12 cellular contexts compared by ENCODE assay signal in genomic region chr1:50422675-50422945, GRCh38. TPM values are rescaled to one million over a fixed set of nuclear protein-coding genes. Genes with fewer than 3 reads are reported as not detected.
DNase-seq lines count a peak whose midpoint lies in the region; ATAC-seq and TF ChIP-seq lines count a peak whose summit lies in the region.
"Had no signal": no experiment of that assay in that cellular context is flagged by ENCODE, and none has a peak within 500 bp of the region (broad histone marks: within the 10 kb centered on the region; RNA-seq: fewer than 3 reads in every experiment).

No MANE protein-coding gene starts in this region.

- no peak for TF ChIP-seq CTCF in CD8-positive, alpha-beta T cell (IDR thresholded peaks at IDR 0.05)

- H3K4me1 Mint-ChIP-seq in CD8-positive, alpha-beta T cell (ENCODE audit: low read depth): peaks cover 53% of the 10 kb centered on the region
- peaks cover 42% of the 10 kb centered on the region for H3K4me1 Mint-ChIP-seq in central memory CD8-positive, alpha-beta T cell
- H3K4me1 Mint-ChIP-seq in naive thymus-derived CD4-positive, alpha-beta T cell: peaks cover 33 to 69% (median 50%) of the 10 kb centered on the region in 7 donors

- no peaks in the 10 kb centered on the region for H3K36me3 ChIP-seq in CD8-positive, alpha-beta T cell (ENCODE audit: insufficient read depth, low read length)
- no peaks in the 10 kb centered on the region for H3K36me3 ChIP-seq in HUES48 (ENCODE audit: control insufficient read depth, insufficient read depth, low read length)
- H3K36me3 ChIP-seq in naive thymus-derived CD4-positive, alpha-beta T cell (ENCODE audit: control insufficient read depth in 2 of 3, insufficient read depth in 3 of 3, low read length in 3 of 3): no peaks in the 10 kb centered on the region

- DNase-seq in CD8-positive, alpha-beta T cell: no peak
- no peak for DNase-seq in central memory CD8-positive, alpha-beta T cell (ENCODE audit: low spot score in 2 of 2)
- DNase-seq in naive thymus-derived CD4-positive, alpha-beta T cell: peak in 1 of 9 donors; percentile 24
- DNase-seq in NCI-H2107 treated with DMSO at 0.1 percent for 48 hours (lab: John Stamatoyannopoulos, UW; ENCODE audit: unreplicated experiment): no peak
- DNase-seq in SIG-M5 (lab: John Stamatoyannopoulos, UW): no peak
- DNase-seq: body of pancreas had no signal

- H3K36me3 Mint-ChIP-seq in CD8-positive, alpha-beta T cell: peaks cover 2% of the 10 kb centered on the region
- H3K36me3 Mint-ChIP-seq in central memory CD8-positive, alpha-beta T cell (ENCODE audit: insufficient read depth): peaks cover 2% of the 10 kb centered on the region
- peaks cover 0 to 8% (median 0%) of the 10 kb centered on the region in 5 donors for H3K36me3 Mint-ChIP-seq in naive thymus-derived CD4-positive, alpha-beta T cell

- CTCF ChIA-PET in CD8-positive, alpha-beta T cell (lab: Charles Lee): no interaction called here
- CTCF ChIA-PET in naive thymus-derived CD4-positive, alpha-beta T cell (lab: Charles Lee): no interaction called here

- no peak overlapping the region for H3K27ac Mint-ChIP-seq in CD8-positive, alpha-beta T cell
- no peak overlapping the region for H3K27ac Mint-ChIP-seq in central memory CD8-positive, alpha-beta T cell (ENCODE audit: low read depth)
- peak overlapping the region in 1 of 9 donors; percentile 59 for H3K27ac Mint-ChIP-seq in naive thymus-derived CD4-positive, alpha-beta T cell

- no peak overlapping the region for H3K9ac ChIP-seq in HUES48 (ENCODE audit: low read depth, low read length)

- no peak for ATAC-seq in CD8-positive, alpha-beta T cell
- ATAC-seq in central memory CD8-positive, alpha-beta T cell (replicated peaks; ENCODE audit: extremely low read depth, poor library complexity, severe bottlenecking): no peak
- ATAC-seq in naive thymus-derived CD4-positive, alpha-beta T cell: no peak
- ATAC-seq in HG03025 (IDR thresholded peaks at IDR 0.05; ENCODE audit: low FRiP score, unreplicated experiment) (no peak), HG02973 (IDR thresholded peaks at IDR 0.05; ENCODE audit: unreplicated experiment) (no peak)
- ATAC-seq: body of pancreas, left lobe of liver had no signal

- H3K9me3 ChIP-seq in CD8-positive, alpha-beta T cell (ENCODE audit: low read length): no peaks in the 10 kb centered on the region
- H3K9me3 ChIP-seq in HUES48 (ENCODE audit: control insufficient read depth, insufficient read depth, low read length): no peaks in the 10 kb centered on the region
- H3K9me3 ChIP-seq in naive thymus-derived CD4-positive, alpha-beta T cell (ENCODE audit: control insufficient read depth in 2 of 3, low read length in 3 of 3): no peaks in the 10 kb centered on the region
- H3K9me3 ChIP-seq: body of pancreas had no signal

- H3K4me3 ChIP-seq in CD8-positive, alpha-beta T cell (ENCODE audit: low read depth, low read length): no peak overlapping the region
- H3K4me3 ChIP-seq in HUES48 (ENCODE audit: low read depth, low read length): peak overlapping the region; percentile 47
- H3K4me3 ChIP-seq in naive thymus-derived CD4-positive, alpha-beta T cell (ENCODE audit: low read length): no peak overlapping the region
- H3K4me3 ChIP-seq: body of pancreas had no signal

- peaks cover 22% of the 10 kb centered on the region for H3K4me1 ChIP-seq in CD8-positive, alpha-beta T cell (ENCODE audit: insufficient read depth, low read length)
- H3K4me1 ChIP-seq in HUES48 (ENCODE audit: control insufficient read depth, insufficient read depth, low read length): peaks cover 31% of the 10 kb centered on the region
- H3K4me1 ChIP-seq in naive thymus-derived CD4-positive, alpha-beta T cell (ENCODE audit: control insufficient read depth in 2 of 2, insufficient read depth in 2 of 2, low read length in 2 of 2): no peaks in the 10 kb centered on the region

- H3K27me3 ChIP-seq in CD8-positive, alpha-beta T cell (ENCODE audit: insufficient read depth, low read length): peaks cover 16% of the 10 kb centered on the region
- H3K27me3 ChIP-seq in HUES48 (ENCODE audit: control insufficient read depth, insufficient read depth, low read length): peaks cover 100% of the 10 kb centered on the region
- H3K27me3 ChIP-seq in naive thymus-derived CD4-positive, alpha-beta T cell (ENCODE audit: control insufficient read depth in 2 of 2, insufficient read depth in 2 of 2, low read length in 2 of 2): peaks cover 7 to 25% of the 10 kb centered on the region in 2 donors

- intact Hi-C loops in CD8-positive, alpha-beta T cell (cut with DNase I, micrococcal nuclease): no loop called here
- intact Hi-C loops in naive thymus-derived CD4-positive, alpha-beta T cell (cut with micrococcal nuclease): loop anchor here in 1 of 2 donors (5.0 kb wide), 1 partner anchor 185 kb away; no protein-coding TSS in a partner anchor

- H3K4me3 Mint-ChIP-seq in CD8-positive, alpha-beta T cell: peak overlapping the region; percentile 45
- peak overlapping the region; percentile 28 for H3K4me3 Mint-ChIP-seq in central memory CD8-positive, alpha-beta T cell
- H3K4me3 Mint-ChIP-seq in naive thymus-derived CD4-positive, alpha-beta T cell: peak overlapping the region in 7 of 10 donors; percentile 21 to 83 (median 51)

- no peaks in the 10 kb centered on the region for H3K9me3 Mint-ChIP-seq in CD8-positive, alpha-beta T cell
- H3K9me3 Mint-ChIP-seq in central memory CD8-positive, alpha-beta T cell: no peaks in the 10 kb centered on the region
- H3K9me3 Mint-ChIP-seq in naive thymus-derived CD4-positive, alpha-beta T cell: peaks cover 0 to 8% (median 0%) of the 10 kb centered on the region in 11 donors

- H3K27ac ChIP-seq in CD8-positive, alpha-beta T cell (ENCODE audit: low read depth, low read length): no peak overlapping the region
- H3K27ac ChIP-seq in HUES48 (ENCODE audit: low read depth, low read length): no peak overlapping the region
- no peak overlapping the region for H3K27ac ChIP-seq in naive thymus-derived CD4-positive, alpha-beta T cell (ENCODE audit: low read depth, low read length)
- H3K27ac ChIP-seq: body of pancreas had no signal

- H3K27me3 Mint-ChIP-seq in CD8-positive, alpha-beta T cell (ENCODE audit: low read depth): peaks cover 67% of the 10 kb centered on the region
- H3K27me3 Mint-ChIP-seq in central memory CD8-positive, alpha-beta T cell: peaks cover 88% of the 10 kb centered on the region
- peaks cover 73 to 86% (median 75%) of the 10 kb centered on the region in 5 donors for H3K27me3 Mint-ChIP-seq in naive thymus-derived CD4-positive, alpha-beta T cell

- POLR2A ChIA-PET in CD8-positive, alpha-beta T cell (lab: Charles Lee): no interaction called here
- POLR2A ChIA-PET in naive thymus-derived CD4-positive, alpha-beta T cell (lab: Charles Lee): no interaction called here

RNA-seq across cellular contexts. Expression of gene DMRTA2, which starts 0.6 kb away (rescaled TPM):
- total RNA-seq in CD8-positive, alpha-beta T cell: not detected
- total RNA-seq in naive thymus-derived CD4-positive, alpha-beta T cell: not detected
- polyA plus RNA-seq in naive thymus-derived CD4-positive, alpha-beta T cell: not detected
- total RNA-seq: activated CD8-positive, alpha-beta memory T cell treated with anti-CD3 and anti-CD28 coated beads for 36 hours; body of pancreas; HT-29; left lobe of liver had no signal
